In the genomic region with DNA sequence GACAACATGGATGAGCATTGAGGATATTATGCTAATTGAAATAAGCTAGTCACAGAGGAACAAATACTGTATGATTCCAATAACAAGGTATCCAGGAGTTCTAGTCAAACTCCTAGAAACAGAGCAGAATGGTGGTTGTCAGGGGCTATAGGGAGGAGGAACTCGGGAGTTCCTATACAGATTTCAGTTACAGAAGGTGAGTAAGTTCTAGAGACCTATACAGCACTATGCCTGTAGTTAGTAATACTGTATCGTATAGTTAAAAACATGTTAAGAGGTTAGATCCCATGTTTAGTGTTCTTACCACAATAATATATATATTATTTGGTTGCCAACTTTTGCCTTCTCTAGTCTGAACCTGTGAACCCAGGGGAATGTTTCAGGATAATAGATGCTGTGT, we compare ENCODE assay signal across 28 cellular contexts. TPM values are rescaled to one million over a fixed set of nuclear protein-coding genes. Genes with fewer than 3 reads are reported as not detected.
DNase-seq lines count a peak whose midpoint lies in the region; ATAC-seq and TF ChIP-seq lines count a peak whose summit lies in the region.
"Had no signal": no experiment of that assay in that cellular context is flagged by ENCODE, and none has a peak within 500 bp of the region (broad histone marks: within the 10 kb centered on the region; RNA-seq: fewer than 3 reads in every experiment).

No MANE protein-coding gene starts in this region.

- POLR2A ChIA-PET in CD4-positive, alpha-beta T cell (lab: Charles Lee): no interaction called here

- no peak overlapping the region for H3K4me3 ChIP-seq in HAP-1
- H3K4me3 ChIP-seq: A549, adrenal gland, BLaER1, left ventricle myocardium inferior, PC-9, stomach had no signal

- ATAC-seq in GM18517 (IDR thresholded peaks at IDR 0.05; ENCODE audit: unreplicated experiment) (peak; percentile 24), GM19395 (IDR thresholded peaks at IDR 0.05; ENCODE audit: unreplicated experiment) (peak; percentile 55), HG02759 (IDR thresholded peaks at IDR 0.05; ENCODE audit: unreplicated experiment) (peak; percentile 42), HG03354 (IDR thresholded peaks at IDR 0.05; ENCODE audit: poor library complexity, severe bottlenecking, unreplicated experiment) (peak; percentile 44)
- no peak for ATAC-seq in CD4-positive, alpha-beta T cell (ENCODE audit: poor library complexity)
- ATAC-seq: A549; esophagus mucosa; naive thymus-derived CD8-positive, alpha-beta T cell had no signal

- peaks cover 6% of the 10 kb centered on the region for H3K27me3 ChIP-seq in CD4-positive, alpha-beta T cell (ENCODE audit: control insufficient read depth, insufficient read depth, low read length)
- peaks cover 20% of the 10 kb centered on the region for H3K27me3 ChIP-seq in HAP-1 (ENCODE audit: low read depth)
- H3K27me3 ChIP-seq: adrenal gland, BLaER1, brain microvascular endothelial cell, stomach had no signal

- H3K9me3 Mint-ChIP-seq in CD4-positive, alpha-beta T cell: no peaks in the 10 kb centered on the region
- H3K9me3 Mint-ChIP-seq: activated T-cell treated with anti-CD3 and anti-CD28 coated beads, Interleukin-2, amount 50 U/mL, for 24 hours; naive thymus-derived CD8-positive, alpha-beta T cell had no signal

- CTCF ChIA-PET in CD4-positive, alpha-beta T cell (lab: Charles Lee): no interaction called here

- H3K27ac Mint-ChIP-seq in CD4-positive, alpha-beta T cell: no peak overlapping the region
- H3K27ac Mint-ChIP-seq: activated T-cell treated with anti-CD3 and anti-CD28 coated beads, Interleukin-2, amount 50 U/mL, for 24 hours; naive thymus-derived CD8-positive, alpha-beta T cell had no signal

- DNase-seq in CD4-positive, alpha-beta T cell: no peak
- DNase-seq in ACHN: no peak
- DNase-seq in HAP-1 (ENCODE audit: low spot score in 2 of 2): no peak
- DNase-seq in activated CD8-positive, alpha-beta memory T cell treated with anti-CD3 and anti-CD28 coated beads, Interleukin-2, amount 50 U/mL, for 48 hours: no peak
- DNase-seq: activated CD4-positive, CD25-positive, alpha-beta regulatory T cell treated with anti-CD3 and anti-CD28 coated beads, Interleukin-2, amount 50 U/mL, for 72 hours; activated naive CD4-positive, alpha-beta T cell; activated T-cell treated with anti-CD3 and anti-CD28 coated beads, Interleukin-2, amount 50 U/mL, for 24 hours; adrenal gland; brain microvascular endothelial cell; Calu3; effector memory CD4-positive, alpha-beta T cell; hippocampal formation; Karpas-422; left ventricle myocardium inferior; naive thymus-derived CD8-positive, alpha-beta T cell; NCI-H187; NCI-H774; PC-9; SHP77 treated with DMSO at 0.1 percent for 48 hours; stomach; trophoblast cell had no signal

- H3K4me1 ChIP-seq in HAP-1: peaks cover 6% of the 10 kb centered on the region
- H3K4me1 ChIP-seq: A549, adrenal gland, BLaER1, left ventricle myocardium inferior, stomach had no signal

- intact Hi-C loops in CD4-positive, alpha-beta T cell (cut with DNase I, micrococcal nuclease): no loop called here

- no peak for TF ChIP-seq CTCF in CD4-positive, alpha-beta T cell (IDR thresholded peaks at IDR 0.05)

- no peaks in the 10 kb centered on the region for H3K36me3 ChIP-seq in HAP-1 (replicated peaks)
- H3K36me3 ChIP-seq: adrenal gland, BLaER1, brain microvascular endothelial cell, left ventricle myocardium inferior, stomach had no signal

- H3K4me1 Mint-ChIP-seq in CD4-positive, alpha-beta T cell (ENCODE audit: low read depth): peaks cover 9% of the 10 kb centered on the region

- H3K27ac ChIP-seq in CD4-positive, alpha-beta T cell (ENCODE audit: low read depth, low read length): no peak overlapping the region
- H3K27ac ChIP-seq: A549, adrenal gland, BLaER1, brain microvascular endothelial cell, left ventricle myocardium inferior, PC-9, stomach had no signal

- H3K4me3 Mint-ChIP-seq in CD4-positive, alpha-beta T cell: no peak overlapping the region
- H3K4me3 Mint-ChIP-seq: activated T-cell treated with anti-CD3 and anti-CD28 coated beads, Interleukin-2, amount 50 U/mL, for 24 hours; naive thymus-derived CD8-positive, alpha-beta T cell had no signal

- H3K36me3 Mint-ChIP-seq in CD4-positive, alpha-beta T cell (ENCODE audit: low read depth): no peaks in the 10 kb centered on the region

- H3K27me3 Mint-ChIP-seq in CD4-positive, alpha-beta T cell: peaks cover 12% of the 10 kb centered on the region

- H3K9me3 ChIP-seq in CD4-positive, alpha-beta T cell (ENCODE audit: control insufficient read depth, low read length): no peaks in the 10 kb centered on the region
- no peaks in the 10 kb centered on the region for H3K9me3 ChIP-seq in HAP-1
- H3K9me3 ChIP-seq: A549, adrenal gland, BLaER1, left ventricle myocardium inferior, stomach had no signal

- in situ Hi-C loops in ACHN (cut with HindIII; ENCODE audit: low pct_ligation_motif_present, low pct_unique_long_range_greater_than_20kb, low sequenced_read_pairs) (no loop called here), HAP-1 (cut with MboI; ENCODE audit: low sequenced_read_pairs) (no loop called here)

RNA-seq across cellular contexts. Expression of a gene that starts 7.9 kb away (rescaled TPM):
- total RNA-seq in CD4-positive, alpha-beta T cell: 10 to 100 TPM; 14.7 to 15.3 TPM

RNA-seq across cellular contexts. Expression of a gene that starts 26.0 kb away (rescaled TPM):
- total RNA-seq in CD4-positive, alpha-beta T cell: 10 to 100 TPM in 1 of 2 experiments, 1 to 10 TPM in 1; 9.3 to 10.3 TPM

RNA-seq across cellular contexts. Expression of a gene that starts 46.9 kb away (rescaled TPM):
- total RNA-seq in CD4-positive, alpha-beta T cell: 1 to 10 TPM; 7.0 to 8.1 TPM
